Comparison of ENCODE assay signal across 21 cellular contexts in the genomic region with DNA sequence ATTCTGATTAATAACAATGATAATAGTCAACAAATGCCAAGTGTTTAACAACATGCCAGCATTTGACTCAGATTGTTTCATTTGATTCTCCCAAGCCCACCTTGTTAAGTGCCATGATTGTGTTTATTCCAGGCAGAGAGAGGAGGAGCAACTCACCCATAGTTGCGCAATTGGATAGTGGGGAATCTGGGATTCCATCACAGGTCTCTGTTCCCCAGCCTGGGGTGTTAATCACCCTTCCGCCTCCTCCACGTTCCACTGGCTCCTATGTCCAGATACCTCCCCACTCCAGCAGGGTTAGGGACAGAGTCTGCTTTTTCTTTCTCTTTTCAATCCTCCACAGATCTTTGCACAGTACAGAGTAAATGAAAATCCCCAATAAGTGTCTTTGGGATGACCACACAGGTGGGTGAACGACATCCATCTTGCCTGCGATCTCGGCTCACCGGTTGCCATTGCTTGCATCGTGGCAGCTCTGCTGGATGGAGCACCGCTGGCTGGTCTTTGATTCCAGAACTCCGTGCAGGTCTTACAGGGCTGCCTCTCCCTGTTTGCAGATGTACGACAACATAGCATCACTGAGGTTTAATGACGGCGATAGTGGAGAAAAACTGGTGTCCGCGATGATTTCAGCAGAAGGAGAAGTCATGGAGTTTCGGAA.
DNase-seq lines count a peak whose midpoint lies in the region; ATAC-seq, FAIRE-seq and TF ChIP-seq lines count a peak whose summit lies in the region.
"Had no signal": no experiment of that assay in that cellular context is flagged by ENCODE, and none has a peak within 500 bp of the region (broad histone marks: within the 10 kb centered on the region; RNA-seq: fewer than 3 reads in every experiment).

No MANE protein-coding gene starts in this region.

- H2BK120ac ChIP-seq in H1 (replicated peaks; ENCODE audit: low read depth, low read length): no peak overlapping the region
- peak overlapping the region; percentile 67 for H2BK120ac ChIP-seq in neuronal stem cell (ENCODE audit: low read depth, low read length)

- H3K4ac ChIP-seq in H1 (replicated peaks; ENCODE audit: insufficient read length, low read depth, low read length) (no peak overlapping the region), neuronal stem cell (ENCODE audit: low read length) (no peak overlapping the region)

- no peaks in the 10 kb centered on the region for H4K20me1 ChIP-seq in H1 (replicated peaks in 1 of 2; ENCODE audit: control insufficient read depth in 1 of 2, insufficient read depth in 2 of 2, low read length in 2 of 2)
- H4K20me1 ChIP-seq: BLaER1 had no signal

- CTCF ChIA-PET in MCF 10A (lab: Yijun Ruan, JAX) (no interaction called here), H1 (lab: Charles Lee; ENCODE audit: partially characterized antibody) (interaction anchor here (0.6 to 1.8 kb wide), 5 partner anchors 10 to 235 kb away, joined by 3 to 7 read pairs (median 3); no protein-coding TSS in a partner anchor)
- CTCF ChIA-PET in activated CD8-positive, alpha-beta T cell treated with anti-CD3 and anti-CD28 coated beads for 36 hours (lab: Charles Lee): interaction anchor here (1.7 kb wide), 1 partner anchor 195 kb away, joined by 3 read pairs; no protein-coding TSS in a partner anchor

- no peak overlapping the region for H2BK20ac ChIP-seq in H1 (ENCODE audit: low read length)

- H4K5ac ChIP-seq in H1 (ENCODE audit: insufficient read length, low read depth, low read length): no peak overlapping the region

- no peak overlapping the region for H3K56ac ChIP-seq in H1 (replicated peaks; ENCODE audit: insufficient read length, low read depth, low read length)

- H3K27ac ChIP-seq in breast epithelium: no peak overlapping the region
- H3K27ac ChIP-seq in H1 (ENCODE audit: low read depth, low read length): no peak overlapping the region
- H3K27ac ChIP-seq in neuronal stem cell (replicated peaks; ENCODE audit: low read length): no peak overlapping the region
- H3K27ac ChIP-seq: BLaER1, GM23248, SJSA1 had no signal

- H3K79me2 ChIP-seq in H1 (ENCODE audit: control insufficient read depth in 1 of 2, insufficient read depth in 2 of 2, low read length in 2 of 2): no peaks in the 10 kb centered on the region

- intact Hi-C loops in MCF 10A (cut with micrococcal nuclease) (no loop called here), breast epithelium (cut with DNase I; ENCODE audit: low total_unique reads) (no loop called here)
- intact Hi-C loops in activated CD8-positive, alpha-beta T cell treated with anti-CD3 and anti-CD28 coated beads for 36 hours (cut with micrococcal nuclease): no loop called here

- DNase-seq in MCF 10A (ENCODE audit: unreplicated experiment) (peak; percentile 33), breast epithelium (ENCODE audit: low spot score in 2 of 2) (no peak), H1 (ENCODE audit: low read depth in 1 of 2, low spot score in 2 of 2) (no peak), neuronal stem cell (ENCODE audit: low spot score) (no peak), NCI-H1417 treated with DMSO at 0.1 percent for 48 hours (lab: John Stamatoyannopoulos, UW) (no peak), middle frontal gyrus (ENCODE audit: extremely low spot score, low spot score) (no peak)
- no peak for DNase-seq in activated CD8-positive, alpha-beta T cell treated with anti-CD3 and anti-CD28 coated beads for 36 hours
- DNase-seq: CD4-positive, CD25-positive, alpha-beta regulatory T cell; GM23248; HFFc6; Kasumi-1; NCI-H1105 treated with DMSO at 0.1 percent for 48 hours; NCI-H2029; NCI-H446; NCI-H524 treated with DMSO at 0.1 percent for 48 hours; Right ventricle myocardium superior; RPMI8226 had no signal

- TF ChIP-seq EP300 in H1 (IDR thresholded peaks at IDR 0.05; ENCODE audit: borderline replicate concordance in 1 of 2, low read depth in 2 of 2, low read length in 2 of 2): no peak

- no peak for TF ChIP-seq RAD21 in H1 (IDR thresholded peaks at IDR 0.05 in 1 of 2, conservative IDR thresholded peaks at IDR 0.05 in 1 of 2; ENCODE audit: low read depth in 2 of 2, low read length in 2 of 2)

- H3K27me3 ChIP-seq in breast epithelium (no peaks in the 10 kb centered on the region), H1 (replicated peaks in 1 of 4; ENCODE audit: control insufficient read depth in 3 of 4, extremely low read depth in 1 of 4, insufficient read depth in 3 of 4, low read length in 3 of 4) (no peaks in the 10 kb centered on the region; a peak in 1 of 7 replicates), neuronal stem cell (ENCODE audit: control insufficient read depth in 3 of 3, insufficient read depth in 3 of 3, low read depth in 1 of 3, low read length in 3 of 3) (no peaks in the 10 kb centered on the region)
- H3K27me3 ChIP-seq: BLaER1, SJSA1 had no signal

- no peak overlapping the region for H3K14ac ChIP-seq in H1 (ENCODE audit: insufficient read length)
- no peak overlapping the region for H3K14ac ChIP-seq in neuronal stem cell (ENCODE audit: low read length)

- H3K18ac ChIP-seq in H1 (ENCODE audit: extremely low read depth, low read length) (no peak overlapping the region), neuronal stem cell (ENCODE audit: low read length) (no peak overlapping the region)

- H3K4me3 Mint-ChIP-seq in MCF 10A (ENCODE audit: unreplicated experiment): no peak overlapping the region
- H3K4me3 Mint-ChIP-seq in activated CD8-positive, alpha-beta T cell treated with anti-CD3 and anti-CD28 coated beads for 36 hours: no peak overlapping the region
- H3K4me3 Mint-ChIP-seq: CD4-positive, CD25-positive, alpha-beta regulatory T cell; HFFc6 had no signal

- WGBS in H1 (ENCODE audit: extremely low coverage in 1 of 2, insufficient coverage in 1 of 2, insufficient read length in 1 of 2, insufficient replicate concordance in 2 of 2, low coverage in 1 of 2, low lambda C conversion rate in 2 of 2, missing lambda C conversion rate in 1 of 2), 2 experiments: 93% methylated on average over 16 of the region's 16 CpGs; no CpG with 5 or more reads in 1 of the 2 experiments
- no CpG with 5 or more reads among the region's 16 CpGs for WGBS in neuronal stem cell (ENCODE audit: extremely low coverage in 2 of 2, insufficient read length in 2 of 2, insufficient replicate concordance in 1 of 2), 2 donors

- H2BK5ac ChIP-seq in H1 (ENCODE audit: low read depth, low read length) (no peak overlapping the region), neuronal stem cell (ENCODE audit: low read length) (no peak overlapping the region)

- H3K9me3 Mint-ChIP-seq in MCF 10A (ENCODE audit: unreplicated experiment): no peaks in the 10 kb centered on the region
- H3K9me3 Mint-ChIP-seq in activated CD8-positive, alpha-beta T cell treated with anti-CD3 and anti-CD28 coated beads for 36 hours: no peaks in the 10 kb centered on the region
- H3K9me3 Mint-ChIP-seq: HFFc6 had no signal

- no peak overlapping the region for H3K4me2 ChIP-seq in H1 (ENCODE audit: insufficient read depth in 1 of 2, low read depth in 2 of 2, low read length in 2 of 2)
- H3K4me2 ChIP-seq in neuronal stem cell (ENCODE audit: insufficient read depth, low read length, poor library complexity, severe bottlenecking): no peak overlapping the region
- H3K4me2 ChIP-seq: BLaER1 had no signal

- ATAC-seq in activated CD8-positive, alpha-beta T cell treated with anti-CD3 and anti-CD28 coated beads for 36 hours: no peak

- H3K9ac ChIP-seq in H1 (replicated peaks in 1 of 4; ENCODE audit: extremely low read depth in 1 of 4, low read depth in 3 of 4, low read length in 3 of 4): no peak overlapping the region
- no peak overlapping the region for H3K9ac ChIP-seq in neuronal stem cell (ENCODE audit: low read depth, low read length, poor library complexity)
- H3K9ac ChIP-seq: BLaER1, GM23248 had no signal

- TF ChIP-seq CTCF in MCF 10A (IDR thresholded peaks at IDR 0.05; ENCODE audit: unreplicated experiment) (no peak), breast epithelium (IDR thresholded peaks at IDR 0.05) (no peak), H1 (IDR thresholded peaks at IDR 0.05; ENCODE audit: control extremely low read depth in 1 of 3, insufficient read depth in 1 of 3, low read depth in 1 of 3, low read length in 3 of 3) (no peak)
- TF ChIP-seq CTCF in activated CD8-positive, alpha-beta T cell treated with anti-CD3 and anti-CD28 coated beads for 36 hours (IDR thresholded peaks at IDR 0.05): no peak

- FAIRE-seq in H1 (lab: Jason Lieb, UNC): no peak
- FAIRE-seq: D721Med had no signal

- H3K9me3 ChIP-seq in breast epithelium (no peaks in the 10 kb centered on the region), H1 (ENCODE audit: insufficient read depth in 2 of 2, low read depth in 1 of 2, low read length in 1 of 2) (no peaks in the 10 kb centered on the region), neuronal stem cell (replicated peaks in 1 of 2; ENCODE audit: control insufficient read depth in 2 of 2, insufficient read depth in 1 of 2, low read depth in 1 of 2, low read length in 2 of 2) (peaks cover 0 to 2% of the 10 kb centered on the region in 2 donors)
- H3K9me3 ChIP-seq: BLaER1, SJSA1 had no signal

- POLR2A ChIA-PET in MCF 10A (lab: Yijun Ruan, JAX) (no interaction called here), H1 (lab: Charles Lee; ENCODE audit: partially characterized antibody) (interaction anchor here (1.0 to 1.1 kb wide), 2 partner anchors 46 to 129 kb away, joined by 3 read pairs; partner anchors contain the start of gene ATP6V0A2)
- POLR2A ChIA-PET in activated CD8-positive, alpha-beta T cell treated with anti-CD3 and anti-CD28 coated beads for 36 hours (lab: Charles Lee): no interaction called here

- H2BK15ac ChIP-seq in H1 (ENCODE audit: low read length) (no peak overlapping the region), neuronal stem cell (ENCODE audit: low read length) (no peak overlapping the region)

- H3K4me1 Mint-ChIP-seq in MCF 10A (ENCODE audit: insufficient read depth, unreplicated experiment): peaks cover 9% of the 10 kb centered on the region
- no peaks in the 10 kb centered on the region for H3K4me1 Mint-ChIP-seq in activated CD8-positive, alpha-beta T cell treated with anti-CD3 and anti-CD28 coated beads for 36 hours (ENCODE audit: low read depth)
- H3K4me1 Mint-ChIP-seq: CD4-positive, CD25-positive, alpha-beta regulatory T cell had no signal

- H4K91ac ChIP-seq in H1 (replicated peaks; ENCODE audit: insufficient read length, low read length) (no peak overlapping the region), neuronal stem cell (ENCODE audit: low read depth, low read length, poor library complexity) (no peak overlapping the region)

- H3K36me3 ChIP-seq in breast epithelium (no peaks in the 10 kb centered on the region), H1 (ENCODE audit: control insufficient read depth in 2 of 4, insufficient read depth in 4 of 4, low read length in 3 of 4) (no peaks in the 10 kb centered on the region), neuronal stem cell (replicated peaks in 1 of 2; ENCODE audit: control insufficient read depth in 2 of 2, insufficient read depth in 2 of 2, low read length in 2 of 2) (no peaks in the 10 kb centered on the region)
- H3K36me3 ChIP-seq: BLaER1, HAP-1, SJSA1 had no signal

- no peaks in the 10 kb centered on the region for H3K23me2 ChIP-seq in H1 (ENCODE audit: low read depth, low read length)

- no TSS peak for BruUV-seq in MCF 10A (replicated peaks; lab: Mats Ljungman, UMichigan)

- H2BK12ac ChIP-seq in H1 (ENCODE audit: low read depth, low read length) (no peak overlapping the region), neuronal stem cell (ENCODE audit: low read length) (no peak overlapping the region)

- no peak overlapping the region for H3K27ac Mint-ChIP-seq in MCF 10A (ENCODE audit: low read depth, unreplicated experiment)
- H3K27ac Mint-ChIP-seq in activated CD8-positive, alpha-beta T cell treated with anti-CD3 and anti-CD28 coated beads for 36 hours: no peak overlapping the region
- H3K27ac Mint-ChIP-seq: CD4-positive, CD25-positive, alpha-beta regulatory T cell; HFFc6 had no signal

- no peak overlapping the region for H3K4me3 ChIP-seq in breast epithelium
- H3K4me3 ChIP-seq in H1 (ENCODE audit: extremely low read depth in 1 of 4, insufficient read depth in 2 of 4, low read depth in 3 of 4, low read length in 4 of 4): no peak overlapping the region
- H3K4me3 ChIP-seq in neuronal stem cell (ENCODE audit: low read length in 2 of 2): no peak overlapping the region
- H3K4me3 ChIP-seq: BLaER1, GM23248, HAP-1, SJSA1 had no signal

- H3K4me1 ChIP-seq in breast epithelium (no peaks in the 10 kb centered on the region), H1 (replicated peaks in 1 of 4; ENCODE audit: control insufficient read depth in 3 of 4, insufficient read depth in 4 of 4, low read length in 3 of 4) (no peaks in the 10 kb centered on the region), neuronal stem cell (ENCODE audit: control insufficient read depth in 2 of 2, insufficient read depth in 1 of 2, low read depth in 1 of 2, low read length in 2 of 2) (no peaks in the 10 kb centered on the region)
- H3K4me1 ChIP-seq: BLaER1, SJSA1 had no signal

- no peaks in the 10 kb centered on the region for H3K36me3 Mint-ChIP-seq in MCF 10A (ENCODE audit: insufficient read depth, unreplicated experiment)
- H3K36me3 Mint-ChIP-seq in activated CD8-positive, alpha-beta T cell treated with anti-CD3 and anti-CD28 coated beads for 36 hours (ENCODE audit: low read depth): no peaks in the 10 kb centered on the region
- H3K36me3 Mint-ChIP-seq: CD4-positive, CD25-positive, alpha-beta regulatory T cell had no signal

- H4K8ac ChIP-seq in H1 (ENCODE audit: extremely low read depth, insufficient read depth, low read length) (no peak overlapping the region), neuronal stem cell (ENCODE audit: low read depth, low read length) (no peak overlapping the region)

- no peaks in the 10 kb centered on the region for H3K27me3 Mint-ChIP-seq in MCF 10A (ENCODE audit: insufficient read depth, unreplicated experiment)
- no peaks in the 10 kb centered on the region for H3K27me3 Mint-ChIP-seq in activated CD8-positive, alpha-beta T cell treated with anti-CD3 and anti-CD28 coated beads for 36 hours

- no peak for TF ChIP-seq POLR2A in breast epithelium (IDR thresholded peaks at IDR 0.05)
- no peak for TF ChIP-seq POLR2A in H1 (IDR thresholded peaks at IDR 0.05; ENCODE audit: control extremely low read depth in 1 of 2, low read depth in 2 of 2, low read length in 2 of 2)

- H2AK5ac ChIP-seq in H1 (ENCODE audit: low read depth, low read length) (no peak overlapping the region), neuronal stem cell (ENCODE audit: low read depth, low read length) (no peak overlapping the region)

- H2AFZ ChIP-seq in H1 (ENCODE audit: low read length) (no peak overlapping the region), neuronal stem cell (ENCODE audit: low read length) (no peak overlapping the region)
- H2AFZ ChIP-seq: GM23248 had no signal

- H3K79me1 ChIP-seq in H1 (ENCODE audit: low read depth, low read length) (no peaks in the 10 kb centered on the region), neuronal stem cell (ENCODE audit: low read depth, low read length) (no peaks in the 10 kb centered on the region)

- H3K23ac ChIP-seq in H1 (ENCODE audit: insufficient read length) (no peak overlapping the region), neuronal stem cell (ENCODE audit: low read depth, low read length, poor library complexity) (no peak overlapping the region)
